In genomic region chr12:67916266-67916970, GRCh38 we compare ENCODE assay signal across 27 cellular contexts.
DNase-seq lines count a peak whose midpoint lies in the region; ATAC-seq and TF ChIP-seq lines count a peak whose summit lies in the region.
"Had no signal": no experiment of that assay in that cellular context is flagged by ENCODE, and none has a peak within 500 bp of the region (broad histone marks: within the 10 kb centered on the region; RNA-seq: fewer than 3 reads in every experiment).

No MANE protein-coding gene starts in this region.

- DNase-seq in Daoy (ENCODE audit: low read depth) (peak; percentile 20), GM12865 (ENCODE audit: low read depth) (peak; percentile 15), astrocyte of the hippocampus (ENCODE audit: low read depth, low spot score) (peak; percentile 29), myocyte (ENCODE audit: low read depth) (peak; percentile 88), posterior cingulate gyrus (no peak), hypothalamus (lab: John Stamatoyannopoulos, UW) (no peak), NCI-H1092 (lab: John Stamatoyannopoulos, UW) (no peak)
- DNase-seq: activated CD4-positive, alpha-beta T cell treated with anti-CD3 and anti-CD28 coated beads, Interleukin-2, amount 50 U/mL, for 48 hours; activated T-cell treated with anti-CD3 and anti-CD28 coated beads for 4 hours; amniotic stem cell; CD4-positive, alpha-beta memory T cell; DMS153; HCEC 1CT; heart right ventricle; left ventricle myocardium superior; NCI-H146; NCI-H2171; NCI-H524; SJCRH30; stimulated activated CD4-positive, alpha-beta T cell treated with anti-CD3 and anti-CD28 coated beads, Interleukin-2, amount 100 ng/mL, for 48 hours; stomach; trophoblast cell had no signal

- H3K4me3 ChIP-seq in GM12865 (ENCODE audit: low read depth, low read length) = no peak overlapping the region
- H3K4me3 ChIP-seq: cardiac muscle cell, heart right ventricle, prostate gland, SJCRH30, skin epidermis, stomach had no signal

- intact Hi-C loops in posterior cingulate gyrus (cut with DNase I) = no loop called here

- TF ChIP-seq CTCF in GM12865 (IDR thresholded peaks at IDR 0.05; ENCODE audit: insufficient read depth, low read depth, low read length, missing control alignments) = no peak

- ATAC-seq in HG03469 (IDR thresholded peaks at IDR 0.05; ENCODE audit: unreplicated experiment) = no peak
- ATAC-seq: heart right ventricle, left ventricle myocardium superior, Panc1 had no signal

Comparison
In these comparisons a context has a peak if more than half of its experiments do, and no peak if none do; other contexts are left out.
1. DNase-seq: peak in Daoy (single experiment), GM12865 (single experiment), astrocyte of the hippocampus (single experiment) and myocyte (single experiment); none in posterior cingulate gyrus (0 of 10), hypothalamus (0 of 51) and NCI-H1092 (single experiment).